In genomic region chr13:42363941-42364612, GRCh38 we compare ENCODE assay signal across 1 cellular context.
A peak's percentile ranks its signal among the peaks of the same experiment; 100 is the strongest.
TF ChIP-seq lines count a peak whose summit lies in the region.

No MANE protein-coding gene starts in this region.

TF ChIP-seq in PFSK-1, 5 proteins besides CTCF, POLR2A, EP300 and RAD21 (continued from another document):
- TF ChIP-seq FOXP2 (optimal IDR thresholded peaks at IDR 0.05; ENCODE audit: borderline replicate concordance, extremely low read depth, extremely low read length, insufficient read depth) (peak; percentile 25), POLR2AphosphoS5 (IDR thresholded peaks at IDR 0.05; ENCODE audit: low read depth, low read length) (no peak)
